2 cellular contexts compared by ENCODE assay signal in genomic region chr2:97951155-97951670, GRCh38.
TF ChIP-seq lines count a peak whose summit lies in the region.

No MANE protein-coding gene starts in this region.

TF ChIP-seq in SK-N-SH, 30 proteins besides CTCF, POLR2A, EP300 and RAD21:
- TF ChIP-seq ZBTB33 (IDR thresholded peaks at IDR 0.05; ENCODE audit: borderline replicate concordance, low read depth) (no peak), IRF3 (IDR thresholded peaks at IDR 0.05; ENCODE audit: low read depth, low read length) (no peak), GATA2 (CRISPR knock-in tag; IDR thresholded peaks at IDR 0.05) (no peak), MXI1 (IDR thresholded peaks at IDR 0.05; ENCODE audit: low read depth, low read length) (no peak), FOXJ3 (CRISPR knock-in tag; IDR thresholded peaks at IDR 0.05) (no peak), REST (IDR thresholded peaks at IDR 0.05; ENCODE audit: low read depth, low read length) (no peak), TCF12 (IDR thresholded peaks at IDR 0.05) (no peak)

TF ChIP-seq in HepG2, 621 proteins besides CTCF, POLR2A, EP300 and RAD21:
- TF ChIP-seq HMGXB3 (CRISPR knock-in tag; IDR thresholded peaks at IDR 0.05; ENCODE audit: borderline replicate concordance) (no peak), ZNF224 (CRISPR knock-in tag; IDR thresholded peaks at IDR 0.05) (no peak), NFRKB (IDR thresholded peaks at IDR 0.05) (no peak), CREM (IDR thresholded peaks at IDR 0.05) (no peak), CREM (CRISPR knock-in tag; IDR thresholded peaks at IDR 0.05) (no peak)
